In genomic region chr17:15502315-15503112, GRCh38 we compare ENCODE assay signal across 1 cellular context.
A peak's percentile ranks its signal among the peaks of the same experiment; 100 is the strongest.
TF ChIP-seq lines count a peak whose summit lies in the region.

No MANE protein-coding gene starts in this region.

TF ChIP-seq in HepG2, 621 proteins besides CTCF, POLR2A, EP300 and RAD21 (continued from another document):
- TF ChIP-seq SALL1 (CRISPR knock-in tag; IDR thresholded peaks at IDR 0.05), result no peak
- 0 out of 2 replicates have a peak, but pooled peaks have one; percentile 34 for TF ChIP-seq ZBTB38 (CRISPR knock-in tag; IDR thresholded peaks at IDR 0.05)
- no peak for TF ChIP-seq KDM5A (IDR thresholded peaks at IDR 0.05; ENCODE audit: borderline replicate concordance, low read length)
- peak; percentile 28; the same call in 1 of the 2 replicates for TF ChIP-seq KDM2A (CRISPR knock-in tag; IDR thresholded peaks at IDR 0.05; ENCODE audit: borderline replicate concordance, low read depth)
- TF ChIP-seq, protein P1, sequence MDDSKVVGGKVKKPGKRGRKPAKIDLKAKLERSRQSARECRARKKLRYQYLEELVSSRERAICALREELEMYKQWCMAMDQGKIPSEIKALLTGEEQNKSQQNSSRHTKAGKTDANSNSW (CRISPR knock-in tag; IDR thresholded peaks at IDR 0.05; ENCODE audit: borderline replicate concordance), result no peak
- TF ChIP-seq ATF7 (IDR thresholded peaks at IDR 0.05), result no peak
- no peak for TF ChIP-seq ATF7 (CRISPR knock-in tag; IDR thresholded peaks at IDR 0.05)
- TF ChIP-seq ZHX1 (CRISPR knock-in tag; IDR thresholded peaks at IDR 0.05; ENCODE audit: low read depth), result no peak
- no peak for TF ChIP-seq HBP1 (CRISPR knock-in tag; IDR thresholded peaks at IDR 0.05; ENCODE audit: low read depth)
- TF ChIP-seq, protein P2, sequence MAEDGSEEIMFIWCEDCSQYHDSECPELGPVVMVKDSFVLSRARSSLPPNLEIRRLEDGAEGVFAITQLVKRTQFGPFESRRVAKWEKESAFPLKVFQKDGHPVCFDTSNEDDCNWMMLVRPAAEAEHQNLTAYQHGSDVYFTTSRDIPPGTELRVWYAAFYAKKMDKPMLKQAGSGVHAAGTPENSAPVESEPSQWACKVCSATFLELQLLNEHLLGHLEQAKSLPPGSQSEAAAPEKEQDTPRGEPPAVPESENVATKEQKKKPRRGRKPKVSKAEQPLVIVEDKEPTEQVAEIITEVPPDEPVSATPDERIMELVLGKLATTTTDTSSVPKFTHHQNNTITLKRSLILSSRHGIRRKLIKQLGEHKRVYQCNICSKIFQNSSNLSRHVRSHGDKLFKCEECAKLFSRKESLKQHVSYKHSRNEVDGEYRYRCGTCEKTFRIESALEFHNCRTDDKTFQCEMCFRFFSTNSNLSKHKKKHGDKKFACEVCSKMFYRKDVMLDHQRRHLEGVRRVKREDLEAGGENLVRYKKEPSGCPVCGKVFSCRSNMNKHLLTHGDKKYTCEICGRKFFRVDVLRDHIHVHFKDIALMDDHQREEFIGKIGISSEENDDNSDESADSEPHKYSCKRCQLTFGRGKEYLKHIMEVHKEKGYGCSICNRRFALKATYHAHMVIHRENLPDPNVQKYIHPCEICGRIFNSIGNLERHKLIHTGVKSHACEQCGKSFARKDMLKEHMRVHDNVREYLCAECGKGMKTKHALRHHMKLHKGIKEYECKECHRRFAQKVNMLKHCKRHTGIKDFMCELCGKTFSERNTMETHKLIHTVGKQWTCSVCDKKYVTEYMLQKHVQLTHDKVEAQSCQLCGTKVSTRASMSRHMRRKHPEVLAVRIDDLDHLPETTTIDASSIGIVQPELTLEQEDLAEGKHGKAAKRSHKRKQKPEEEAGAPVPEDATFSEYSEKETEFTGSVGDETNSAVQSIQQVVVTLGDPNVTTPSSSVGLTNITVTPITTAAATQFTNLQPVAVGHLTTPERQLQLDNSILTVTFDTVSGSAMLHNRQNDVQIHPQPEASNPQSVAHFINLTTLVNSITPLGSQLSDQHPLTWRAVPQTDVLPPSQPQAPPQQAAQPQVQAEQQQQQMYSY (CRISPR knock-in tag; IDR thresholded peaks at IDR 0.05), result no peak
- no peak for TF ChIP-seq ZBTB26 (CRISPR knock-in tag; IDR thresholded peaks at IDR 0.05; ENCODE audit: borderline replicate concordance)
- peak; percentile 92 for TF ChIP-seq ZBTB33 (CRISPR knock-in tag; IDR thresholded peaks at IDR 0.05)
- TF ChIP-seq STAG1 (CRISPR knock-in tag; IDR thresholded peaks at IDR 0.05), result peak; percentile 75
- no peak for TF ChIP-seq MED8 (CRISPR knock-in tag; IDR thresholded peaks at IDR 0.05; ENCODE audit: insufficient replicate concordance)
- no peak for TF ChIP-seq ZFY (CRISPR knock-in tag; IDR thresholded peaks at IDR 0.05)
- peak; percentile 33; the same call in 1 of the 2 replicates for TF ChIP-seq SMC3 (IDR thresholded peaks at IDR 0.05; ENCODE audit: low read length)
- TF ChIP-seq, protein P3, sequence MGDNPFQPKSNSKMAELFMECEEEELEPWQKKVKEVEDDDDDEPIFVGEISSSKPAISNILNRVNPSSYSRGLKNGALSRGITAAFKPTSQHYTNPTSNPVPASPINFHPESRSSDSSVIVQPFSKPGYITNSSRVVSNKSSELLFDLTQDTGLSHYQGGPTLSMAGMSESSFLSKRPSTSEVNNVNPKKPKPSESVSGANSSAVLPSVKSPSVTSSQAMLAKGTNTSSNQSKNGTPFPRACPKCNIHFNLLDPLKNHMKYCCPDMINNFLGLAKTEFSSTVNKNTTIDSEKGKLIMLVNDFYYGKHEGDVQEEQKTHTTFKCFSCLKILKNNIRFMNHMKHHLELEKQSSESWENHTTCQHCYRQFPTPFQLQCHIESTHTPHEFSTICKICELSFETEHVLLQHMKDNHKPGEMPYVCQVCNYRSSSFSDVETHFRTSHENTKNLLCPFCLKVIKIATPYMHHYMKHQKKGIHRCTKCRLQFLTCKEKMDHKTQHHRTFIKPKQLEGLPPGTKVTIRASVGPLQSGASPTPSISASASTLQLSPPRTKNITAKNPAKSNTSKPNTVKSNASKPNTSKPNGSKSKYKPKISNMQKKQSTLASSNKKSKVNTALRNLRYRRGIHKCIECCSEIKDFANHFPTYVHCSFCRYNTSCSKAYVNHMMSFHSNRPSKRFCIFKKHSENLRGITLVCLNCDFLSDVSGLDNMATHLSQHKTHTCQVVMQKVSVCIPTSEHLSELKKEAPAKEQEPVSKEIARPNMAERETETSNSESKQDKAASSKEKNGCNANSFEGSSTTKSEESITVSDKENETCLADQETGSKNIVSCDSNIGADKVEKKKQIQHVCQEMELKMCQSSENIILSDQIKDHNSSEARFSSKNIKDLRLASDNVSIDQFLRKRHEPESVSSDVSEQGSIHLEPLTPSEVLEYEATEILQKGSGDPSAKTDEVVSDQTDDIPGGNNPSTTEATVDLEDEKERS (CRISPR knock-in tag; IDR thresholded peaks at IDR 0.05), result no peak
- TF ChIP-seq ZNF850 (CRISPR knock-in tag; conservative IDR thresholded peaks at IDR 0.05), result no peak
- peak; percentile 35 for TF ChIP-seq AGO2 (optimal IDR thresholded peaks at IDR 0.05; ENCODE audit: low read depth, low read length)
- no peak for TF ChIP-seq ZNF776 (CRISPR knock-in tag; IDR thresholded peaks at IDR 0.05)
